Comparison of ENCODE assay signal across 1 cellular context in the genomic region with DNA sequence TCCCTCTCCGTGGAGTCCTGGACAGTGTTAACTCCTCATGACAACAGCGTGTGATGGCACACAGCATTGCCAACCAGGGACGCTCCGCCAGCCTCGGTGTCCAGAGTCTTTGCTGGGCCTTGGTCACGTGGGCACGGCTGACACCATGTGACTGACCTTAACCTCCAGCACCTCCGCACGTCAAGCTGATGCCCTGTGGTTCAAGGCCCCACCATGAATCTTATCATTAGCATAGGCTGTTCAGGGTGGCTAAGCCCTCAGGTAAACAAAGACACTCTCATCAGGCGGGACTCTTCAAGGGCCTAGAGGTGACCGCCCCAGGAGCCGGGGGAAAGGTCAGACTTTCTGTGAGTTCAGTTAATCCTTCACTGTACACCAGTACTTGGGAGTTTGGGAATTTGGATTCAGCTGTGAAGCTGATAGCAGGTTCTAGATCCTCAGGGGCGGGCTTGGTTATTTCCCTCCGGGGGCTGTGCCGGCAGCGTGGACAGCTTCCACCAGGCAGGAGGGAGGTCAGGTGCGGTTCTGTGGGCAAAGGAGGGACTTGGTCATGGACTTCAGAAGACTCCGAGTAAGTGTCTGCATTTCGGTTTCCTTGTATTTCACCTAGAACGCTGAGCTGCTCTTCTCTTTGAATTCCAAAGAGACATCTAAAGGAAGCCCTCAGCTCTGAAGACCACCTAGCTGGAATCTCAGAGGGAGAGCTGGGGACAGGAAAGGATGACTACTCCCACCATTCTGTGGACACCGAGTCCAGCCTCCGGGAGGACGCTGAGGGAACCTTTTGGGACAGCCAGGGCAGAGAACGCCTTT.
A peak's percentile ranks its signal among the peaks of the same experiment; 100 is the strongest.
TF ChIP-seq lines count a peak whose summit lies in the region.

No MANE protein-coding gene starts in this region.

TF ChIP-seq in HepG2, 621 proteins besides CTCF, POLR2A, EP300 and RAD21 (continued from another document and continues in another):
- TF ChIP-seq, protein P1, sequence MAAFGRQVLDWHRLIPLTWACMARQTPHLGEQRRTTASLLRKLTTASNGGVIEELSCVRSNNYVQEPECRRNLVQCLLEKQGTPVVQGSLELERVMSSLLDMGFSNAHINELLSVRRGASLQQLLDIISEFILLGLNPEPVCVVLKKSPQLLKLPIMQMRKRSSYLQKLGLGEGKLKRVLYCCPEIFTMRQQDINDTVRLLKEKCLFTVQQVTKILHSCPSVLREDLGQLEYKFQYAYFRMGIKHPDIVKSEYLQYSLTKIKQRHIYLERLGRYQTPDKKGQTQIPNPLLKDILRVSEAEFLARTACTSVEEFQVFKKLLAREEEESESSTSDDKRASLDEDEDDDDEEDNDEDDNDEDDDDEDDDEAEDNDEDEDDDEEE (CRISPR knock-in tag; IDR thresholded peaks at IDR 0.05): no peak
- peak; percentile 99 for TF ChIP-seq ZNF230 (CRISPR knock-in tag; IDR thresholded peaks at IDR 0.05)
- TF ChIP-seq, protein P2, sequence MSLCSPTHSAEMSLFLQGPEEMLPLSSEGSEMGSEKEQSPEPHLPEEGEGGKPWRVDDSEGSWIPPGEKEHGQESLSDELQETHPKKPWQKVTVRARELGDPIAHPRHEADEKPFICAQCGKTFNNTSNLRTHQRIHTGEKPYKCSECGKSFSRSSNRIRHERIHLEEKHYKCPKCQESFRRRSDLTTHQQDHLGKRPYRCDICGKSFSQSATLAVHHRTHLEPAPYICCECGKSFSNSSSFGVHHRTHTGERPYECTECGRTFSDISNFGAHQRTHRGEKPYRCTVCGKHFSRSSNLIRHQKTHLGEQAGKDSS (CRISPR knock-in tag; IDR thresholded peaks at IDR 0.05; ENCODE audit: borderline replicate concordance, low read depth): peak; percentile 93; the same call in 1 of the 2 replicates
- TF ChIP-seq KMT2A (CRISPR knock-in tag; IDR thresholded peaks at IDR 0.05): peak; percentile 71
- TF ChIP-seq SOX13 (IDR thresholded peaks at IDR 0.05): peak; percentile 93
- peak in 1 of 2 experiments; percentile 97; a peak in 2 of 4 replicates for TF ChIP-seq SOX13 (CRISPR knock-in tag; conservative IDR thresholded peaks at IDR 0.05 in 1 of 2, IDR thresholded peaks at IDR 0.05 in 1 of 2)
- TF ChIP-seq, protein P3, sequence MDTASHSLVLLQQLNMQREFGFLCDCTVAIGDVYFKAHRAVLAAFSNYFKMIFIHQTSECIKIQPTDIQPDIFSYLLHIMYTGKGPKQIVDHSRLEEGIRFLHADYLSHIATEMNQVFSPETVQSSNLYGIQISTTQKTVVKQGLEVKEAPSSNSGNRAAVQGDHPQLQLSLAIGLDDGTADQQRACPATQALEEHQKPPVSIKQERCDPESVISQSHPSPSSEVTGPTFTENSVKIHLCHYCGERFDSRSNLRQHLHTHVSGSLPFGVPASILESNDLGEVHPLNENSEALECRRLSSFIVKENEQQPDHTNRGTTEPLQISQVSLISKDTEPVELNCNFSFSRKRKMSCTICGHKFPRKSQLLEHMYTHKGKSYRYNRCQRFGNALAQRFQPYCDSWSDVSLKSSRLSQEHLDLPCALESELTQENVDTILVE (CRISPR knock-in tag; IDR thresholded peaks at IDR 0.05): peak; percentile 94
- peak; percentile 95; the same call in 1 of the 2 replicates for TF ChIP-seq NFATC3 (CRISPR knock-in tag; IDR thresholded peaks at IDR 0.05)
- TF ChIP-seq SAP130 (CRISPR knock-in tag; IDR thresholded peaks at IDR 0.05; ENCODE audit: low read depth): peak; percentile 98
- no peak for TF ChIP-seq CC2D1A (CRISPR knock-in tag; IDR thresholded peaks at IDR 0.05)
- TF ChIP-seq MTF2 (CRISPR knock-in tag; IDR thresholded peaks at IDR 0.05; ENCODE audit: borderline replicate concordance): no peak
- TF ChIP-seq NCOA2 (CRISPR knock-in tag; IDR thresholded peaks at IDR 0.05): peak; percentile 98
- TF ChIP-seq TCF7L2 (IDR thresholded peaks at IDR 0.05; ENCODE audit: low read depth, low read length): peak; percentile 96
- TF ChIP-seq, protein P4, sequence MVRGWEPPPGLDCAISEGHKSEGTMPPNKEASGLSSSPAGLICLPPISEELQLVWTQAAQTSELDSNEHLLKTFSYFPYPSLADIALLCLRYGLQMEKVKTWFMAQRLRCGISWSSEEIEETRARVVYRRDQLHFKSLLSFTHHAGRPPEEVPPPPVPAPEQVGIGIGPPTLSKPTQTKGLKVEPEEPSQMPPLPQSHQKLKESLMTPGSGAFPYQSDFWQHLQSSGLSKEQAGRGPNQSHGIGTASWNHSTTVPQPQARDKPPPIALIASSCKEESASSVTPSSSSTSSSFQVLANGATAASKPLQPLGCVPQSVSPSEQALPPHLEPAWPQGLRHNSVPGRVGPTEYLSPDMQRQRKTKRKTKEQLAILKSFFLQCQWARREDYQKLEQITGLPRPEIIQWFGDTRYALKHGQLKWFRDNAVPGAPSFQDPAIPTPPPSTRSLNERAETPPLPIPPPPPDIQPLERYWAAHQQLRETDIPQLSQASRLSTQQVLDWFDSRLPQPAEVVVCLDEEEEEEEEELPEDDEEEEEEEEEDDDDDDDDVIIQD (CRISPR knock-in tag; IDR thresholded peaks at IDR 0.05; ENCODE audit: low read depth): peak; percentile 63; the same call in 1 of the 2 replicates
- TF ChIP-seq, protein P5, sequence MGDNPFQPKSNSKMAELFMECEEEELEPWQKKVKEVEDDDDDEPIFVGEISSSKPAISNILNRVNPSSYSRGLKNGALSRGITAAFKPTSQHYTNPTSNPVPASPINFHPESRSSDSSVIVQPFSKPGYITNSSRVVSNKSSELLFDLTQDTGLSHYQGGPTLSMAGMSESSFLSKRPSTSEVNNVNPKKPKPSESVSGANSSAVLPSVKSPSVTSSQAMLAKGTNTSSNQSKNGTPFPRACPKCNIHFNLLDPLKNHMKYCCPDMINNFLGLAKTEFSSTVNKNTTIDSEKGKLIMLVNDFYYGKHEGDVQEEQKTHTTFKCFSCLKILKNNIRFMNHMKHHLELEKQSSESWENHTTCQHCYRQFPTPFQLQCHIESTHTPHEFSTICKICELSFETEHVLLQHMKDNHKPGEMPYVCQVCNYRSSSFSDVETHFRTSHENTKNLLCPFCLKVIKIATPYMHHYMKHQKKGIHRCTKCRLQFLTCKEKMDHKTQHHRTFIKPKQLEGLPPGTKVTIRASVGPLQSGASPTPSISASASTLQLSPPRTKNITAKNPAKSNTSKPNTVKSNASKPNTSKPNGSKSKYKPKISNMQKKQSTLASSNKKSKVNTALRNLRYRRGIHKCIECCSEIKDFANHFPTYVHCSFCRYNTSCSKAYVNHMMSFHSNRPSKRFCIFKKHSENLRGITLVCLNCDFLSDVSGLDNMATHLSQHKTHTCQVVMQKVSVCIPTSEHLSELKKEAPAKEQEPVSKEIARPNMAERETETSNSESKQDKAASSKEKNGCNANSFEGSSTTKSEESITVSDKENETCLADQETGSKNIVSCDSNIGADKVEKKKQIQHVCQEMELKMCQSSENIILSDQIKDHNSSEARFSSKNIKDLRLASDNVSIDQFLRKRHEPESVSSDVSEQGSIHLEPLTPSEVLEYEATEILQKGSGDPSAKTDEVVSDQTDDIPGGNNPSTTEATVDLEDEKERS (CRISPR knock-in tag; IDR thresholded peaks at IDR 0.05): peak; percentile 97
- peak; percentile 93 for TF ChIP-seq ZMYM2 (CRISPR knock-in tag; IDR thresholded peaks at IDR 0.05)
- TF ChIP-seq, protein P6, sequence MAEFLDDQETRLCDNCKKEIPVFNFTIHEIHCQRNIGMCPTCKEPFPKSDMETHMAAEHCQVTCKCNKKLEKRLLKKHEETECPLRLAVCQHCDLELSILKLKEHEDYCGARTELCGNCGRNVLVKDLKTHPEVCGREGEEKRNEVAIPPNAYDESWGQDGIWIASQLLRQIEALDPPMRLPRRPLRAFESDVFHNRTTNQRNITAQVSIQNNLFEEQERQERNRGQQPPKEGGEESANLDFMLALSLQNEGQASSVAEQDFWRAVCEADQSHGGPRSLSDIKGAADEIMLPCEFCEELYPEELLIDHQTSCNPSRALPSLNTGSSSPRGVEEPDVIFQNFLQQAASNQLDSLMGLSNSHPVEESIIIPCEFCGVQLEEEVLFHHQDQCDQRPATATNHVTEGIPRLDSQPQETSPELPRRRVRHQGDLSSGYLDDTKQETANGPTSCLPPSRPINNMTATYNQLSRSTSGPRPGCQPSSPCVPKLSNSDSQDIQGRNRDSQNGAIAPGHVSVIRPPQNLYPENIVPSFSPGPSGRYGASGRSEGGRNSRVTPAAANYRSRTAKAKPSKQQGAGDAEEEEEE (CRISPR knock-in tag; IDR thresholded peaks at IDR 0.05; ENCODE audit: borderline replicate concordance): peak; percentile 78; the same call in 1 of the 2 replicates
- TF ChIP-seq, protein P7, sequence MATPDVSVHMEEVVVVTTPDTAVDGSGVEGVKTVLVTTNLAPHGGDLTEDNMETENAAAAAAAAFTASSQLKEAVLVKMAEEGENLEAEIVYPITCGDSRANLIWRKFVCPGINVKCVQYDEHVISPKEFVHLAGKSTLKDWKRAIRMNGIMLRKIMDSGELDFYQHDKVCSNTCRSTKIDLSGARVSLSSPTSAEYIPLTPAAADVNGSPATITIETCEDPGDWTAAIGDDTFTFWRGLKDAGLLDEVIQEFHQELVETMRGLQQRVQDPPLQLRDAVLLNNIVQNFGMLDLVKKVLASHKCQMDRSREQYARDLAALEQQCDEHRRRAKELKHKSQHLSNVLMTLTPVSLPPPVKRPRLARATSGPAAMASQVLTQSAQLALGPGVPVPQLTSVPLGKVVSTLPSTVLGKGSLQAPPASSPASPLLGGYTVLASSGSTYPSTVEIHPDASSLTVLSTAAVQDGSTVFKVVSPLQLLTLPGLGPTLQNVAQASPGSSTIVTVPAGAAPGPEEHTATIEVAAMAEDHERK (CRISPR knock-in tag; IDR thresholded peaks at IDR 0.05; ENCODE audit: low read depth): no peak
- 0 out of 2 replicates have a peak, but pooled peaks have one; percentile 53 for TF ChIP-seq KMT2B (CRISPR knock-in tag; IDR thresholded peaks at IDR 0.05)
- TF ChIP-seq, protein P8, sequence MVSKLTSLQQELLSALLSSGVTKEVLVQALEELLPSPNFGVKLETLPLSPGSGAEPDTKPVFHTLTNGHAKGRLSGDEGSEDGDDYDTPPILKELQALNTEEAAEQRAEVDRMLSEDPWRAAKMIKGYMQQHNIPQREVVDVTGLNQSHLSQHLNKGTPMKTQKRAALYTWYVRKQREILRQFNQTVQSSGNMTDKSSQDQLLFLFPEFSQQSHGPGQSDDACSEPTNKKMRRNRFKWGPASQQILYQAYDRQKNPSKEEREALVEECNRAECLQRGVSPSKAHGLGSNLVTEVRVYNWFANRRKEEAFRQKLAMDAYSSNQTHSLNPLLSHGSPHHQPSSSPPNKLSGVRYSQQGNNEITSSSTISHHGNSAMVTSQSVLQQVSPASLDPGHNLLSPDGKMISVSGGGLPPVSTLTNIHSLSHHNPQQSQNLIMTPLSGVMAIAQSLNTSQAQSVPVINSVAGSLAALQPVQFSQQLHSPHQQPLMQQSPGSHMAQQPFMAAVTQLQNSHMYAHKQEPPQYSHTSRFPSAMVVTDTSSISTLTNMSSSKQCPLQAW (CRISPR knock-in tag; IDR thresholded peaks at IDR 0.05): peak; percentile 99
- TF ChIP-seq EHMT2 (IDR thresholded peaks at IDR 0.05; ENCODE audit: borderline replicate concordance, low read depth, low read length): peak; percentile 30; the same call in 1 of the 2 replicates
- TF ChIP-seq TP53 (CRISPR knock-in tag; conservative IDR thresholded peaks at IDR 0.05): no peak
- TF ChIP-seq AGO1 (IDR thresholded peaks at IDR 0.05; ENCODE audit: low read depth, low read length, poor library complexity, severe bottlenecking): no peak
- TF ChIP-seq ZNF724P (CRISPR knock-in tag; IDR thresholded peaks at IDR 0.05; ENCODE audit: borderline replicate concordance): peak; percentile 95
- no peak for TF ChIP-seq ZNF17 (CRISPR knock-in tag; IDR thresholded peaks at IDR 0.05)
- TF ChIP-seq, protein P9, sequence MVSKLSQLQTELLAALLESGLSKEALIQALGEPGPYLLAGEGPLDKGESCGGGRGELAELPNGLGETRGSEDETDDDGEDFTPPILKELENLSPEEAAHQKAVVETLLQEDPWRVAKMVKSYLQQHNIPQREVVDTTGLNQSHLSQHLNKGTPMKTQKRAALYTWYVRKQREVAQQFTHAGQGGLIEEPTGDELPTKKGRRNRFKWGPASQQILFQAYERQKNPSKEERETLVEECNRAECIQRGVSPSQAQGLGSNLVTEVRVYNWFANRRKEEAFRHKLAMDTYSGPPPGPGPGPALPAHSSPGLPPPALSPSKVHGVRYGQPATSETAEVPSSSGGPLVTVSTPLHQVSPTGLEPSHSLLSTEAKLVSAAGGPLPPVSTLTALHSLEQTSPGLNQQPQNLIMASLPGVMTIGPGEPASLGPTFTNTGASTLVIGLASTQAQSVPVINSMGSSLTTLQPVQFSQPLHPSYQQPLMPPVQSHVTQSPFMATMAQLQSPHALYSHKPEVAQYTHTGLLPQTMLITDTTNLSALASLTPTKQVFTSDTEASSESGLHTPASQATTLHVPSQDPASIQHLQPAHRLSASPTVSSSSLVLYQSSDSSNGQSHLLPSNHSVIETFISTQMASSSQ (IDR thresholded peaks at IDR 0.05; ENCODE audit: low read depth): peak; percentile 86
- TF ChIP-seq, protein P9 (CRISPR knock-in tag; IDR thresholded peaks at IDR 0.05; ENCODE audit: borderline replicate concordance): peak; percentile 98
- peak; percentile 93 for TF ChIP-seq IRF2 (CRISPR knock-in tag; IDR thresholded peaks at IDR 0.05)
- TF ChIP-seq MBD4 (IDR thresholded peaks at IDR 0.05; ENCODE audit: borderline replicate concordance, low read length): no peak
- TF ChIP-seq, protein P10, sequence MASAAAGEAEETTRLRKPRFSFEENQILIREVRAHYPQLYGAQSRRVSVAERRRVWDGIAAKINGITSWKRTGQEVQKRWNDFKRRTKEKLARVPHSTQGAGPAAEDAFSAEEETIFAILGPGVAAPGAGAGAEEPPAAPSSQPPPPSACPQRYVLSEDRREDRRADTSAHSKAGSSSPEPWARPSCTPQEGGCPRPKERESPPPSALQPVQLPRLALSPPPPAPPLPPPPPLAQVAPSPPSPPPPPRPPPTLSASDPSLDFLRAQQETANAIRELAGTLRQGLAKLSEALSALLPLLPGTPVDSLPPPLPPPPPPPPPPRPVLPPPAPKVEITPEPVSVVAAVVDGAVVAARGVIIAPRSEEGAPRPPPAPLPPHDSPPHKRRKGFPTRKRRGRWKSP (CRISPR knock-in tag; IDR thresholded peaks at IDR 0.05): peak; percentile 78; the same call in 1 of the 2 replicates
- TF ChIP-seq ZNF564 (CRISPR knock-in tag; IDR thresholded peaks at IDR 0.05): peak; percentile 75; the same call in 1 of the 2 replicates
- peak; percentile 72; the same call in 1 of the 2 replicates for TF ChIP-seq ZNF766 (CRISPR knock-in tag; IDR thresholded peaks at IDR 0.05; ENCODE audit: borderline replicate concordance)
